In the genomic region with DNA sequence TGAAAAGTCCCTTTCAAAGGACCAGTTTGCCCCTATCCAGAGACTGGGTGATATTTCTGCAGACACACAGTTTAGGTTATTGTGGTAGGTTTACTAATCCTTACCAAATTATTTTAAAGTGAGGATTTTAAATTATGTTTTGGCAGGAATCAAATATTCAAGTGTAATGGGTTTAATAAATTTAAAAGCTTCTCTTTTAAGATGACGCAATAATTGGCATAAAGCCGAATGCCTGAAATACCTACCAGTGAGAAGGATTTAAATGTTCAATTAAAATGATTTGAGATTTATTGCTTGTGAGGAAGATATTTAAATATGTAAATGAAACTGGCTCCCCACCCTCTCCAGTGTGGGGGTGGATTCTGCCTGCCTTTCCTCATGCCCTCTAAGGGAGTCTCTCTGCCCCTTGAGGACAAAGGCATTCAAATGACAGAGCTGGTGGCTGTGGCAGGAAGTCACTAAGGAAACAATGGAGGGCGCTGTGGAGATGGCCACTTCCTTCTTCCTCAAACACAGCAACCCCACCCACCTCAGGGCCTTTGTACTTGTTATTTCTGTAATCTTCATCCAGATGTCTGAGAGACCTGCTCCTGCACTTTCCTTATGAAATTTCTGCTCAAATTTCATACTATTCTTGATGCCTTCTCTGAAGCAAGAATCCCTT, we compare ENCODE assay signal across 7 cellular contexts.
DNase-seq lines count a peak whose midpoint lies in the region; ATAC-seq and FAIRE-seq lines count a peak whose summit lies in the region.

No MANE protein-coding gene starts in this region.

- FAIRE-seq in GM19239 (lab: Jason Lieb, UNC), result peak; percentile 53

- DNase-seq in GM19239 (ENCODE audit: insufficient read length, low spot score) (no peak), NOMO-1 treated with DMSO at 0.1 percent for 48 hours (lab: John Stamatoyannopoulos, UW; ENCODE audit: unreplicated experiment) (peak; percentile 71), kidney tubule cell (ENCODE audit: low spot score) (peak; percentile 58), GOT3 (lab: John Stamatoyannopoulos, UW) (no peak), NCI-H345 (lab: John Stamatoyannopoulos, UW) (no peak)
- peak; percentile 43 for DNase-seq in activated effector memory CD4-positive, alpha-beta T cell treated with Interleukin-2 at 50 U/mL for 16 hours

- ATAC-seq in HG02610 (IDR thresholded peaks at IDR 0.05; ENCODE audit: unreplicated experiment), result no peak

Comparison
In these comparisons a context has a peak if more than half of its experiments do, and no peak if none do; other contexts are left out.
1. DNase-seq: peak in NOMO-1 treated with DMSO at 0.1 percent for 48 hours (single experiment), activated effector memory CD4-positive, alpha-beta T cell treated with Interleukin-2 at 50 U/mL for 16 hours (single experiment) and kidney tubule cell (single experiment); none in GM19239 (single experiment), GOT3 (single experiment) and NCI-H345 (single experiment).